Comparison of ENCODE assay signal across 27 cellular contexts in genomic region chr6:24296944-24297343, GRCh38.
"Had no signal": no experiment of that assay in that cellular context is flagged by ENCODE, and none has a peak within 500 bp of the region (broad histone marks: within the 10 kb centered on the region; RNA-seq: fewer than 3 reads in every experiment).

No MANE protein-coding gene starts in this region.

- H3K4me3 ChIP-seq: stomach, suprapubic skin, testis, thoracic aorta, thyroid gland, tibial artery, tibial nerve, transverse colon, upper lobe of left lung, upper lobe of right lung, uterus, vagina had no signal

- H3K4me1 ChIP-seq: stomach, suprapubic skin, testis, thyroid gland, tibial artery, tibial nerve, transverse colon, upper lobe of left lung, upper lobe of right lung, uterus, vagina had no signal

- H3K27ac ChIP-seq: stomach, suprapubic skin, testis, thoracic aorta, thyroid gland, tibial artery, tibial nerve, transverse colon, upper lobe of left lung, upper lobe of right lung, uterus, vagina had no signal

- DNase-seq: stimulated activated CD4-positive, alpha-beta T cell treated with anti-CD3 and anti-CD28 coated beads, Interleukin-2, amount 100 ng/mL, for 48 hours; stimulated activated CD4-positive, alpha-beta T cell treated with anti-CD3 and anti-CD28 coated beads, Interleukin-4, amount 100 ng/mL, for 1 hour; stimulated activated CD4-positive, alpha-beta T cell treated with anti-CD3 and anti-CD28 coated beads, Interleukin-4, amount 100 ng/mL, for 24 hours; stimulated activated CD4-positive, alpha-beta T cell treated with anti-CD3 and anti-CD28 coated beads, Interleukin-4, amount 100 ng/mL, for 4 hours; stimulated activated CD8-positive, alpha-beta memory T cell treated with anti-CD3 and anti-CD28 coated beads, Interleukin-4, amount 100 ng/mL, for 48 hours; stimulated activated naive B cell treated with anti-CD40 and anti-IgM and Interleukin-4, amounts not matched to agents 10 μg/mL and 1 μg/mL and 100 μg/mL, for 72 hours; stimulated activated naive CD4-positive, alpha-beta T cell; stimulated activated naive CD4-positive, alpha-beta T cell treated with Interleukin-2 at 50 U/mL for 16 hours; stimulated activated naive CD8-positive, alpha-beta T cell treated with anti-CD3 and anti-CD28 coated beads, Interleukin-15, amount 100 ng/mL, for 72 hours; stimulated activated naive CD8-positive, alpha-beta T cell treated with anti-CD3 and anti-CD28 coated beads, Interleukin-15, Interleukin-2, amounts not matched to agents 100 U/mL and 50 U/mL, for 24 hours; stomach; substantia nigra; testis; thyroid gland; tibial artery; transverse colon; trophoblast cell; upper lobe of left lung; upper lobe of right lung; uterus had no signal

- ATAC-seq: stimulated activated effector memory CD8-positive, alpha-beta T cell treated with anti-CD3 and anti-CD28 coated beads, Interleukin-12 subunit alpha, Interleukin-12 subunit beta, amount 100 ng/mL, for 72 hours; stimulated activated memory B cell treated with anti-CD40 and anti-IgM and Interleukin-4, amounts not matched to agents 10 μg/mL and 1 μg/mL and 100 μg/mL, for 72 hours; stimulated activated naive B cell treated with anti-CD40 and anti-IgM and Interleukin-4, amounts not matched to agents 10 μg/mL and 1 μg/mL and 100 μg/mL, for 72 hours; stimulated activated naive CD8-positive, alpha-beta T cell treated with anti-CD3 and anti-CD28 coated beads, Interleukin-15, amount 100 ng/mL, for 72 hours; stimulated activated naive CD8-positive, alpha-beta T cell treated with anti-CD3 and anti-CD28 coated beads, Interleukin-15, Interleukin-2, amounts not matched to agents 100 U/mL and 50 U/mL, for 24 hours; upper lobe of right lung had no signal

- H3K36me3 ChIP-seq: stomach, suprapubic skin, thoracic aorta, thyroid gland, tibial artery, tibial nerve, transverse colon, upper lobe of left lung, upper lobe of right lung, uterus, vagina had no signal

- H3K9me3 ChIP-seq: testis, thoracic aorta, thyroid gland, transverse colon, upper lobe of left lung, upper lobe of right lung, uterus, vagina had no signal

- FAIRE-seq: urothelium cell line had no signal

- H3K27me3 ChIP-seq: stomach, suprapubic skin, testis, thyroid gland, tibial artery, tibial nerve, transverse colon, upper lobe of left lung, upper lobe of right lung, uterus, vagina had no signal
